In the genomic region with DNA sequence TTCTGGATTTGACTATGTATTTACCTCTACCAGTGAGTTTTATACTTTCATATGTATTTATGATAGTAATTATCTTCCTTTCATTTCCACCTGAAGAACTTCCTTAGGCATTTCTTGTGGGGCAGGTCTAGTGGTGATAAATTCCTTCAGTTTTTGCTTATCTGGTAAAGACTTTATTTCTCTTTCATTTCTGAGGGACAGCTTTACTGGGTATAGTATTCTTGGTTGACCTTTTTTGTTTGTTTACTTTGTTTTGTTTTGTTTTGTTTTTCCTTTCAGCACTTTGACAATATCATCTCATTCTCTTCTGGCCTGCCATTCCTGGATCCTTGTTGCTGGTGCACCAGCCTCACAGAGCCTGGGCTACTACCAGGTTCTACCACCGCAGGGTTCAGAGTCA, we compare ENCODE assay signal across 22 cellular contexts. TPM values are rescaled to one million over a fixed set of nuclear protein-coding genes. Genes with fewer than 3 reads are reported as not detected.
DNase-seq lines count a peak whose midpoint lies in the region; ATAC-seq, FAIRE-seq and TF ChIP-seq lines count a peak whose summit lies in the region.
"Had no signal": no experiment of that assay in that cellular context is flagged by ENCODE, and none has a peak within 500 bp of the region (broad histone marks: within the 10 kb centered on the region; RNA-seq: fewer than 3 reads in every experiment).

No MANE protein-coding gene starts in this region.

- no TSS peak for BruUV-seq in HepG2 (replicated peaks; lab: Mats Ljungman, UMichigan)

- no peak overlapping the region for H3K9ac ChIP-seq in HepG2 (ENCODE audit: insufficient read depth, low read depth, low read length)
- H3K9ac ChIP-seq: BLaER1 treated with 17β-estradiol and CSF1 and Interleukin-3, amounts not matched to agents 10 nM and 100 nM had no signal

- 51% methylated on average over 1 of the region's 1 CpG for WGBS in HepG2 (ENCODE audit: low lambda C conversion rate)
- WGBS in right lobe of liver (ENCODE audit: insufficient coverage, low coverage, low lambda C conversion rate, missing lambda C conversion rate) = 100% methylated on average over 1 of the region's 1 CpG
- 92 to 100% methylated on average over 1 of the region's 1 CpG for WGBS in tibial nerve, 2 donors

- no peaks in the 10 kb centered on the region for H3K79me2 ChIP-seq in HepG2 (ENCODE audit: insufficient read depth, low read length)

- H3K36me3 ChIP-seq in HepG2 (replicated peaks in 1 of 2; ENCODE audit: control insufficient read depth in 1 of 2, insufficient read depth in 2 of 2, low read length in 2 of 2) = no peaks in the 10 kb centered on the region
- H3K36me3 ChIP-seq in right lobe of liver = no peaks in the 10 kb centered on the region
- no peaks in the 10 kb centered on the region for H3K36me3 ChIP-seq in tibial nerve

- peaks cover 13% of the 10 kb centered on the region for H3K9me3 ChIP-seq in HepG2 (ENCODE audit: low read length)
- no peaks in the 10 kb centered on the region for H3K9me3 ChIP-seq in right lobe of liver
- H3K9me3 ChIP-seq in tibial nerve = peaks cover 0 to 30% (median 6%) of the 10 kb centered on the region in 4 donors

- FAIRE-seq in HepG2 (lab: Jason Lieb, UNC) = no peak
- peak; percentile 23 for FAIRE-seq in endometrium (lab: Jason Lieb, UNC)
- FAIRE-seq: A549, D721Med, G401.6, GM12891, GM19239 had no signal

- H3K4me1 ChIP-seq in HepG2 (ENCODE audit: insufficient read depth, low read length) = no peaks in the 10 kb centered on the region
- H3K4me1 ChIP-seq in right lobe of liver = no peaks in the 10 kb centered on the region
- H3K4me1 ChIP-seq in tibial nerve = no peaks in the 10 kb centered on the region
- H3K4me1 ChIP-seq: A549; BLaER1 treated with 17β-estradiol and CSF1 and Interleukin-3, amounts not matched to agents 10 nM and 100 nM; Caco-2 had no signal

- CTCF ChIA-PET in HepG2 (lab: Yijun Ruan, JAX; ENCODE audit: low intra/inter-chr PET ratio, low total read pairs) = no interaction called here

- POLR2A ChIA-PET in HepG2 (lab: Yijun Ruan, JAX) = no interaction called here

- in situ Hi-C loops in HepG2 (cut with HindIII; ENCODE audit: extremely low pct_ligation_motif_present, low pct_unique_long_range_greater_than_20kb) = no loop called here

- H3K27me3 Mint-ChIP-seq in stimulated activated naive B cell treated with anti-CD40 and anti-IgM and Interleukin-4, amounts not matched to agents 10 μg/mL and 1 μg/mL and 100 μg/mL, for 72 hours = peaks cover 13 to 26% of the 10 kb centered on the region in 2 donors

- H2AFZ ChIP-seq in HepG2 (ENCODE audit: low read length) = no peak overlapping the region

- peaks cover 0 to 5% of the 10 kb centered on the region in 2 donors for H3K36me3 Mint-ChIP-seq in stimulated activated naive B cell treated with anti-CD40 and anti-IgM and Interleukin-4, amounts not matched to agents 10 μg/mL and 1 μg/mL and 100 μg/mL, for 72 hours
- H3K36me3 Mint-ChIP-seq: CD8-positive, alpha-beta T cell had no signal

- TF ChIP-seq CTCF in HepG2 (CRISPR knock-in tag; IDR thresholded peaks at IDR 0.05) = no peak
- TF ChIP-seq CTCF in right lobe of liver (IDR thresholded peaks at IDR 0.05) = no peak
- TF ChIP-seq CTCF in tibial nerve (IDR thresholded peaks at IDR 0.05) = no peak

- no peaks in the 10 kb centered on the region for H3K4me1 Mint-ChIP-seq in stimulated activated naive B cell treated with anti-CD40 and anti-IgM and Interleukin-4, amounts not matched to agents 10 μg/mL and 1 μg/mL and 100 μg/mL, for 72 hours
- H3K4me1 Mint-ChIP-seq: B cell had no signal

- no peak overlapping the region for H3K4me3 Mint-ChIP-seq in stimulated activated naive B cell treated with anti-CD40 and anti-IgM and Interleukin-4, amounts not matched to agents 10 μg/mL and 1 μg/mL and 100 μg/mL, for 72 hours
- H3K4me3 Mint-ChIP-seq: B cell; CD4-positive, alpha-beta T cell; CD8-positive, alpha-beta T cell had no signal

- H3K27ac ChIP-seq in HepG2 (ENCODE audit: extremely low read length, insufficient read depth, low read length) (no peak overlapping the region), right lobe of liver (no peak overlapping the region), tibial nerve (no peak overlapping the region)
- H3K27ac ChIP-seq: 22Rv1; A549; BLaER1 treated with 17β-estradiol and CSF1 and Interleukin-3, amounts not matched to agents 10 nM and 100 nM; C4-2B had no signal

- H3K27me3 ChIP-seq in HepG2 (ENCODE audit: control insufficient read depth in 1 of 2, insufficient read depth in 2 of 2, low read length in 2 of 2) (no peaks in the 10 kb centered on the region), right lobe of liver (no peaks in the 10 kb centered on the region), tibial nerve (no peaks in the 10 kb centered on the region)
- H3K27me3 ChIP-seq: BLaER1 treated with 17β-estradiol and CSF1 and Interleukin-3, amounts not matched to agents 10 nM and 100 nM had no signal

- H4K20me1 ChIP-seq in HepG2 (ENCODE audit: insufficient read depth, low read length) = no peaks in the 10 kb centered on the region
- H4K20me1 ChIP-seq: BLaER1 treated with 17β-estradiol and CSF1 and Interleukin-3, amounts not matched to agents 10 nM and 100 nM had no signal

- H3K4me3 ChIP-seq in HepG2 (replicated peaks in 1 of 3; ENCODE audit: insufficient read depth in 1 of 3, low read depth in 2 of 3, low read length in 3 of 3) (no peak overlapping the region), right lobe of liver (no peak overlapping the region), tibial nerve (no peak overlapping the region)
- H3K4me3 ChIP-seq: A549; BLaER1 treated with 17β-estradiol and CSF1 and Interleukin-3, amounts not matched to agents 10 nM and 100 nM had no signal

- DNase-seq in HepG2 (ENCODE audit: low spot score) (no peak), right lobe of liver (no peak), tibial nerve (ENCODE audit: low spot score in 2 of 2) (no peak)
- DNase-seq in stimulated activated naive B cell treated with anti-CD40 and anti-IgM and Interleukin-4, amounts not matched to agents 10 μg/mL and 1 μg/mL and 100 μg/mL, for 72 hours = no peak
- no peak for DNase-seq in stimulated activated naive CD4-positive, alpha-beta T cell treated with Interleukin-2 at 50 U/mL for 16 hours (lab: John Stamatoyannopoulos, UW)
- DNase-seq: AML-193; Caco-2; Calu3; CD4-positive, alpha-beta T cell; CD8-positive, alpha-beta T cell; DMS79 treated with DMSO at 0.1 percent for 48 hours; GF-D8 had no signal

- ATAC-seq in HepG2 = no peak
- no peak for ATAC-seq in right lobe of liver
- no peak for ATAC-seq in stimulated activated naive B cell treated with anti-CD40 and anti-IgM and Interleukin-4, amounts not matched to agents 10 μg/mL and 1 μg/mL and 100 μg/mL, for 72 hours (replicated peaks)
- ATAC-seq: A549; CD8-positive, alpha-beta T cell had no signal

- intact Hi-C loops in HepG2 (cut with micrococcal nuclease; ENCODE audit: unreplicated experiment) = no loop called here
- intact Hi-C loops in right lobe of liver (cut with DNase I) = no loop called here

- H3K9me3 Mint-ChIP-seq in stimulated activated naive B cell treated with anti-CD40 and anti-IgM and Interleukin-4, amounts not matched to agents 10 μg/mL and 1 μg/mL and 100 μg/mL, for 72 hours = peaks cover 17 to 18% of the 10 kb centered on the region in 2 donors

- TF ChIP-seq EP300 in HepG2 (IDR thresholded peaks at IDR 0.05; ENCODE audit: low read depth in 2 of 2, low read length in 2 of 2) = no peak
- TF ChIP-seq EP300 in HepG2 (CRISPR knock-in tag; IDR thresholded peaks at IDR 0.05; ENCODE audit: borderline replicate concordance) = no peak
- TF ChIP-seq EP300 in tibial nerve (IDR thresholded peaks at IDR 0.05) = no peak

- no peak for TF ChIP-seq RAD21 in HepG2 (CRISPR knock-in tag; IDR thresholded peaks at IDR 0.05)

- peak overlapping the region; percentile 37 for H3K27ac Mint-ChIP-seq in stimulated activated naive B cell treated with anti-CD40 and anti-IgM and Interleukin-4, amounts not matched to agents 10 μg/mL and 1 μg/mL and 100 μg/mL, for 72 hours
- H3K27ac Mint-ChIP-seq: B cell; CD4-positive, alpha-beta T cell; CD8-positive, alpha-beta T cell had no signal

- no peak for TF ChIP-seq POLR2A in HepG2 (IDR thresholded peaks at IDR 0.05; ENCODE audit: insufficient read depth in 1 of 2, low read depth in 2 of 2, low read length in 2 of 2)
- no peak for TF ChIP-seq POLR2A in right lobe of liver (IDR thresholded peaks at IDR 0.05)
- TF ChIP-seq POLR2A in tibial nerve (IDR thresholded peaks at IDR 0.05) = no peak

- H3K4me2 ChIP-seq in HepG2 (ENCODE audit: low read depth, low read length) = no peak overlapping the region
- H3K4me2 ChIP-seq: A549; BLaER1 treated with 17β-estradiol and CSF1 and Interleukin-3, amounts not matched to agents 10 nM and 100 nM had no signal

TF ChIP-seq in HepG2, 621 proteins besides CTCF, POLR2A, EP300 and RAD21:
- no peak for TF ChIP-seq BRCA1 (CRISPR knock-in tag; IDR thresholded peaks at IDR 0.05)
- peak; percentile 98 for TF ChIP-seq ZNF136 (CRISPR knock-in tag; IDR thresholded peaks at IDR 0.05; ENCODE audit: low read depth)
- TF ChIP-seq ZNF337 (CRISPR knock-in tag; IDR thresholded peaks at IDR 0.05; ENCODE audit: borderline replicate concordance, low read depth) = peak; percentile 91; the same call in 1 of the 2 replicates

RNA-seq across cellular contexts. Expression of a gene that starts 53.9 kb away (rescaled TPM):
- total RNA-seq in HepG2 (2016; rRNA removed; fragmentation: Illumina TruSeq; extraction: Trizol) = 232 and 319 TPM in 2 replicates
- 103 and 116 TPM in 2 replicates for total RNA-seq in HepG2 (2016; cell fraction: cytosol; rRNA removed; fragmentation: Illumina TruSeq; extraction: Trizol; ENCODE audit: low read depth)
- total RNA-seq in HepG2 (2016; cell fraction: insoluble cytoplasmic fraction; rRNA removed; fragmentation: Illumina TruSeq; extraction: Trizol) = 208 and 321 TPM in 2 replicates
- total RNA-seq in HepG2 (2016; cell fraction: membrane; rRNA removed; fragmentation: Illumina TruSeq; extraction: Trizol) = 196 and 209 TPM in 2 replicates
- total RNA-seq in HepG2 (2016; cell fraction: nucleus; rRNA removed; fragmentation: Illumina TruSeq; extraction: Trizol) = 367 and 382 TPM in 2 replicates
- polyA plus RNA-seq in HepG2 (2011; rRNA removed) = 173 and 197 TPM in 2 replicates
- polyA plus RNA-seq in HepG2 (2011; cell fraction: cytosol; rRNA removed) = 81.6 and 128 TPM in 2 replicates
- polyA plus RNA-seq in HepG2 (2011; cell fraction: nucleus; rRNA removed) = 363 and 589 TPM in 2 replicates
- polyA plus RNA-seq in HepG2 (2012) = 58.7 and 87.8 TPM in 2 replicates
- 21.2 and 21.7 TPM in 2 replicates for polyA plus RNA-seq in HepG2 (2016; cell fraction: cytosol; fragmentation: Illumina TruSeq; extraction: Trizol; ENCODE audit: low read depth)
- polyA plus RNA-seq in HepG2 (2016; cell fraction: insoluble cytoplasmic fraction; fragmentation: Illumina TruSeq; extraction: Trizol; ENCODE audit: low read depth) = 160 and 187 TPM in 2 replicates
- polyA plus RNA-seq in HepG2 (2016; cell fraction: membrane; fragmentation: Illumina TruSeq; extraction: Trizol; ENCODE audit: low read depth) = 41.5 and 42.6 TPM in 2 replicates
- polyA plus RNA-seq in HepG2 (2016; cell fraction: nucleus; fragmentation: Illumina TruSeq; extraction: Trizol; ENCODE audit: insufficient read depth, low read depth) = 546 and 548 TPM in 2 replicates
- polyA minus RNA-seq in HepG2 (2011; rRNA and poly(A)+ RNA removed; ENCODE audit: low replicate concordance) = 421 and 666 TPM in 2 replicates
- 80.5 and 103 TPM in 2 replicates for polyA minus RNA-seq in HepG2 (2011; cell fraction: cytosol; rRNA and poly(A)+ RNA removed)
- 421 and 559 TPM in 2 replicates for polyA minus RNA-seq in HepG2 (2011; cell fraction: nucleus; rRNA and poly(A)+ RNA removed)
- 100 to 1,000 TPM in 3 of 6 experiments, 10 to 100 TPM in 3; 84.8 to 140 (median 106) TPM for total RNA-seq in right lobe of liver
- 1,000 to 10,000 TPM in 1 of 4 donors, 100 to 1,000 TPM in 3; 631 to 1,165 (median 930) TPM for total RNA-seq in tibial nerve
